10 cellular contexts compared by ENCODE assay signal in genomic region chr17:49952912-49953497, GRCh38. TPM values are rescaled to one million over a fixed set of nuclear protein-coding genes. Genes with fewer than 3 reads are reported as not detected.
A peak's percentile ranks its signal among the peaks of the same experiment; 100 is the strongest.
DNase-seq lines count a peak whose midpoint lies in the region; ATAC-seq and TF ChIP-seq lines count a peak whose summit lies in the region.
"Had no signal": no experiment of that assay in that cellular context is flagged by ENCODE, and none has a peak within 500 bp of the region (broad histone marks: within the 10 kb centered on the region; RNA-seq: fewer than 3 reads in every experiment).

No MANE protein-coding gene starts in this region.

- H3K36me3 ChIP-seq in MG63 = no peaks in the 10 kb centered on the region
- H3K36me3 ChIP-seq in mesendoderm (ENCODE audit: control insufficient read depth, insufficient read depth, low read length) = no peaks in the 10 kb centered on the region

- no peak overlapping the region for H3K4me2 ChIP-seq in mesendoderm (ENCODE audit: low read length)

- no peak overlapping the region for H2AK5ac ChIP-seq in mesendoderm (ENCODE audit: low read length)

- H2BK5ac ChIP-seq in mesendoderm (ENCODE audit: low read length) = no peak overlapping the region

- no peak overlapping the region for H3K56ac ChIP-seq in mesendoderm (ENCODE audit: low read length)

- H3K79me2 ChIP-seq in mesendoderm (ENCODE audit: control insufficient read depth, insufficient read depth, low read length) = no peaks in the 10 kb centered on the region

- H4K5ac ChIP-seq in mesendoderm (ENCODE audit: low read length) = no peak overlapping the region

- no peak overlapping the region for H3K4me3 ChIP-seq in MG63
- H3K4me3 ChIP-seq in choroid plexus epithelial cell (ENCODE audit: low read depth, low read length) = no peak overlapping the region
- no peak overlapping the region for H3K4me3 ChIP-seq in mesendoderm (ENCODE audit: low read length)

- H3K4ac ChIP-seq in mesendoderm (ENCODE audit: low read depth, low read length) = no peak overlapping the region

- no peaks in the 10 kb centered on the region for H3K4me1 ChIP-seq in mesendoderm (ENCODE audit: control insufficient read depth, low read depth, low read length)

- no peak overlapping the region for H3K18ac ChIP-seq in mesendoderm (ENCODE audit: low read length)

- no peak overlapping the region for H3K27ac ChIP-seq in mesendoderm (ENCODE audit: low read depth, low read length)

- no peak overlapping the region for H4K8ac ChIP-seq in mesendoderm (ENCODE audit: low read depth, low read length)

- intact Hi-C loops in head of caudate nucleus (cut with DNase I) = loop anchor here (5.0 kb wide), 1 partner anchor 44 kb away; the partner anchor contains the start of gene DLX3

- no CpG with 5 or more reads among the region's 8 CpGs for WGBS in mesendoderm (ENCODE audit: extremely low coverage, insufficient coverage, low lambda C conversion rate)

- no peak overlapping the region for H3K23ac ChIP-seq in mesendoderm (ENCODE audit: low read length)

- peak; percentile 58 for DNase-seq in EH (ENCODE audit: low read depth)
- peak; percentile 78 for DNase-seq in MG63
- DNase-seq in choroid plexus epithelial cell (ENCODE audit: low read depth) = peak; percentile 16
- peak; percentile 27 for DNase-seq in pulmonary artery endothelial cell (ENCODE audit: low read depth, low spot score)
- no peak for DNase-seq in head of caudate nucleus
- no peak for DNase-seq in mesendoderm
- no peak for DNase-seq in stimulated activated CD4-positive, alpha-beta T cell treated with anti-CD3 and anti-CD28 coated beads, Interleukin-12 subunit alpha, Interleukin-12 subunit beta, amount 100 ng/mL, for 4 hours

- no peak overlapping the region for H3K9ac ChIP-seq in mesendoderm (ENCODE audit: low read length)

- TF ChIP-seq CTCF in choroid plexus epithelial cell (conservative IDR thresholded peaks at IDR 0.05; ENCODE audit: low read depth, low read length) = no peak

- H3K9me3 ChIP-seq in MG63 = no peaks in the 10 kb centered on the region

- H3K79me1 ChIP-seq in mesendoderm (ENCODE audit: low read length) = no peaks in the 10 kb centered on the region

- ATAC-seq in GM21619 (IDR thresholded peaks at IDR 0.05; ENCODE audit: unreplicated experiment) = no peak

- H2BK120ac ChIP-seq in mesendoderm (ENCODE audit: low read depth, low read length) = no peak overlapping the region

- H3K27me3 ChIP-seq in MG63 (no peaks in the 10 kb centered on the region), mesendoderm (ENCODE audit: insufficient read depth, low read length, poor library complexity) (no peaks in the 10 kb centered on the region)

- H2BK15ac ChIP-seq in mesendoderm (replicated peaks; ENCODE audit: low read depth) = no peak overlapping the region

RNA-seq across cellular contexts. Expression of gene DLX4, which starts 16.0 kb away (rescaled TPM):
- 6.1 and 8.6 TPM in 2 replicates for total RNA-seq in MG63 (2014; rRNA removed; shearing (Covaris generic); ENCODE audit: low replicate concordance)
- total RNA-seq in pulmonary artery endothelial cell = not detected in 2 replicates
- 0.55 TPM for polyA plus RNA-seq in mesendoderm (2013, experiment 1 of 2)
- polyA plus RNA-seq in mesendoderm (2013, experiment 2 of 2) = 0.31 TPM
- total RNA-seq: HFFc6, left lobe of liver had no signal

RNA-seq across cellular contexts. Expression of gene DLX3, which starts 42.0 kb away (rescaled TPM):
- 2.5 and 5.3 TPM in 2 replicates for total RNA-seq in MG63 (2014; rRNA removed; shearing (Covaris generic); ENCODE audit: low replicate concordance)
- total RNA-seq in pulmonary artery endothelial cell = not detected in 2 replicates
- polyA plus RNA-seq in mesendoderm (2013, experiment 1 of 2) = 0.13 TPM
- 0.06 TPM for polyA plus RNA-seq in mesendoderm (2013, experiment 2 of 2)
- total RNA-seq: HFFc6, left lobe of liver had no signal

Comparison
In these comparisons a context has a peak if more than half of its experiments do, and no peak if none do; other contexts are left out.
1. DNase-seq: peak in EH (single experiment), MG63 (single experiment), choroid plexus epithelial cell (single experiment) and pulmonary artery endothelial cell (single experiment); none in head of caudate nucleus (0 of 42), mesendoderm (single experiment) and stimulated activated CD4-positive, alpha-beta T cell treated with anti-CD3 and anti-CD28 coated beads, Interleukin-12 subunit alpha, Interleukin-12 subunit beta, amount 100 ng/mL, for 4 hours (single experiment).